ENCODE assay signal across 28 cellular contexts in the genomic region with DNA sequence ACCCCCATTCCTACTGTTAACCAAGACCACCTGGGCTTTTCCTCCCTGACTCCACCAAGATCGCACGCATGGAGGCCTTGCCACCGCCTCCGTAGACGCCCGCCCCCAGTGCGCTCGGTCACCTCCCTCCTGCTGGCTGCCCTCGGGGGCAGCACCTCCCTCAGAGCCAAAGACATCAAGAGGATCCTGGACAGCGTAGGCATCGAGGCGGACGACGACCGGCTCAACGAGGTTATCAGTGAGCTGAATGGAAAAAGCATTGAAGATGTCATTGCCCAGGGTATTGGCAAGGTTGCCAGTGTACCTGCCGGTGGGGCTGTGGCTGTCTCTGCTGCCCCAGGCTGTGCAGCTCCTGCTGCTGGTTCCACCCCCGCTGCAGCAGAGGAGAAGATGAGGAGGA. TPM values are rescaled to one million over a fixed set of nuclear protein-coding genes. Genes with fewer than 3 reads are reported as not detected.
A peak's percentile ranks its signal among the peaks of the same experiment; 100 is the strongest.
DNase-seq lines count a peak whose midpoint lies in the region; TF ChIP-seq lines count a peak whose summit lies in the region.
"Had no signal": no experiment of that assay in that cellular context is flagged by ENCODE, and none has a peak within 500 bp of the region (broad histone marks: within the 10 kb centered on the region; RNA-seq: fewer than 3 reads in every experiment).

No MANE protein-coding gene starts in this region.

- no peaks in the 10 kb centered on the region for H3K9me2 ChIP-seq in PC-9 (ENCODE audit: insufficient read depth)

- no peaks in the 10 kb centered on the region for H3K9me3 ChIP-seq in PC-9 (ENCODE audit: insufficient read depth, low read depth)
- peaks cover 3% of the 10 kb centered on the region for H3K9me3 ChIP-seq in trophoblast cell (ENCODE audit: insufficient read depth, low read depth, low read length)
- H3K9me3 ChIP-seq in testis = no peaks in the 10 kb centered on the region
- H3K9me3 ChIP-seq: BE2C, BLaER1 had no signal

- H3K4me1 ChIP-seq in PC-9 (replicated peaks; ENCODE audit: insufficient read depth) = no peaks in the 10 kb centered on the region
- no peaks in the 10 kb centered on the region for H3K4me1 ChIP-seq in trophoblast cell (ENCODE audit: control insufficient read depth in 1 of 2, insufficient read depth in 2 of 2, low read length in 2 of 2)
- H3K4me1 ChIP-seq in testis = no peaks in the 10 kb centered on the region
- H3K4me1 ChIP-seq: BE2C, BLaER1 had no signal

- no peak overlapping the region for H2BK120ac ChIP-seq in trophoblast cell (ENCODE audit: insufficient read depth, low read length, poor library complexity)

- no peak overlapping the region for H3K4me2 ChIP-seq in PC-9
- no peak overlapping the region for H3K4me2 ChIP-seq in trophoblast cell (ENCODE audit: low read length)
- H3K4me2 ChIP-seq: BLaER1 had no signal

- intact Hi-C loops in PC-9 (cut with micrococcal nuclease; ENCODE audit: unreplicated experiment) = no loop called here
- intact Hi-C loops in testis (cut with DNase I; ENCODE audit: low total_unique reads) = no loop called here

- H3K4ac ChIP-seq in trophoblast cell (ENCODE audit: low read depth, low read length) = no peak overlapping the region

- WGBS in trophoblast cell (ENCODE audit: extremely low coverage, insufficient coverage, insufficient read length) = no CpG with 5 or more reads among the region's 18 CpGs
- WGBS in testis, 2 donors = 82% methylated on average over 16 to 18 of the region's 18 CpGs

- H3K18ac ChIP-seq in trophoblast cell (ENCODE audit: low read length) = no peak overlapping the region

- H3K79me2 ChIP-seq in PC-9 (ENCODE audit: low read depth) = no peaks in the 10 kb centered on the region
- H3K79me2 ChIP-seq in trophoblast cell (ENCODE audit: control insufficient read depth, insufficient read depth, low read length, poor library complexity) = no peaks in the 10 kb centered on the region

- H3K27me3 ChIP-seq in H7 (ENCODE audit: control insufficient read depth, insufficient read depth, low read length) (no peaks in the 10 kb centered on the region), PC-9 (ENCODE audit: insufficient read depth, low read depth) (no peaks in the 10 kb centered on the region), trophoblast cell (ENCODE audit: insufficient read depth, low read length) (no peaks in the 10 kb centered on the region), brain microvascular endothelial cell (replicated peaks) (no peaks in the 10 kb centered on the region), testis (no peaks in the 10 kb centered on the region)
- H3K27me3 ChIP-seq: BLaER1 had no signal

- H3K14ac ChIP-seq in trophoblast cell (ENCODE audit: low read length) = no peak overlapping the region

- H3K79me1 ChIP-seq in trophoblast cell (ENCODE audit: low read length) = no peaks in the 10 kb centered on the region

- no peak overlapping the region for H3K9ac ChIP-seq in trophoblast cell (ENCODE audit: low read length)
- H3K9ac ChIP-seq: BLaER1 had no signal

- H4K12ac ChIP-seq in trophoblast cell (ENCODE audit: low read depth, low read length) = no peak overlapping the region

- peak overlapping the region; percentile 60; the same call in 1 of the 2 replicates for H2AFZ ChIP-seq in PC-9
- no peak overlapping the region for H2AFZ ChIP-seq in trophoblast cell (ENCODE audit: insufficient read depth, low read length, poor library complexity)

- no peak overlapping the region for H4K8ac ChIP-seq in trophoblast cell (ENCODE audit: low read depth, low read length)

- no peak for TF ChIP-seq CTCF in PC-9 (conservative IDR thresholded peaks at IDR 0.05)
- no peak for TF ChIP-seq CTCF in brain microvascular endothelial cell (IDR thresholded peaks at IDR 0.05; ENCODE audit: low read depth, low read length, missing control alignments)
- no peak for TF ChIP-seq CTCF in testis (IDR thresholded peaks at IDR 0.05)

- no peak overlapping the region for H2BK12ac ChIP-seq in trophoblast cell (ENCODE audit: low read length)

- H3K36me3 ChIP-seq in H7 (replicated peaks; ENCODE audit: control insufficient read depth, insufficient read depth, low read length) (no peaks in the 10 kb centered on the region), PC-9 (ENCODE audit: low read depth) (no peaks in the 10 kb centered on the region), trophoblast cell (ENCODE audit: control insufficient read depth in 1 of 2, insufficient read depth in 2 of 2, low read length in 2 of 2) (no peaks in the 10 kb centered on the region), brain microvascular endothelial cell (replicated peaks) (no peaks in the 10 kb centered on the region), testis (ENCODE audit: low read depth, missing control alignments) (no peaks in the 10 kb centered on the region)
- H3K36me3 ChIP-seq: BE2C, BLaER1 had no signal

- no peak overlapping the region for H3K4me3 ChIP-seq in H7 (ENCODE audit: insufficient read depth, low read depth, low read length)
- H3K4me3 ChIP-seq in PC-9 = no peak overlapping the region
- H3K4me3 ChIP-seq in trophoblast cell (ENCODE audit: low read depth, low read length) = peak overlapping the region; percentile 50
- no peak overlapping the region for H3K4me3 ChIP-seq in brain microvascular endothelial cell (ENCODE audit: low read depth, low read length)
- no peak overlapping the region for H3K4me3 ChIP-seq in testis
- H3K4me3 ChIP-seq: BLaER1 had no signal

- in situ Hi-C loops in brain microvascular endothelial cell (cut with HindIII; ENCODE audit: low pct_ligation_motif_present, low sequenced_read_pairs) = no loop called here

- H2AK5ac ChIP-seq in trophoblast cell (ENCODE audit: low read length) = no peak overlapping the region

- POLR2A ChIA-PET in PC-9 (lab: Charles Lee; ENCODE audit: unreplicated experiment) = no interaction called here

- no peak overlapping the region for H4K91ac ChIP-seq in trophoblast cell (ENCODE audit: low read depth, low read length)

- BruUV-seq in PC-9 (replicated peaks; lab: Mats Ljungman, UMichigan) = no TSS peak

- no peak overlapping the region for H3K27ac ChIP-seq in PC-9
- H3K27ac ChIP-seq in trophoblast cell (ENCODE audit: low read depth, low read length) = no peak overlapping the region
- no peak overlapping the region for H3K27ac ChIP-seq in brain microvascular endothelial cell
- no peak overlapping the region for H3K27ac ChIP-seq in testis
- H3K27ac ChIP-seq: BLaER1 had no signal

- peak; percentile 20 for DNase-seq in ELF-1 (ENCODE audit: low read depth, low spot score)
- peak; percentile 17 for DNase-seq in H7
- no peak for DNase-seq in PC-9
- no peak for DNase-seq in trophoblast cell
- DNase-seq in activated T-cell treated with anti-CD3 and anti-CD28 coated beads, Interleukin-2, amount 50 U/mL, for 1 hour = no peak
- DNase-seq in inferior parietal cortex (ENCODE audit: extremely low spot score) = no peak
- DNase-seq in brain microvascular endothelial cell = no peak
- no peak for DNase-seq in testis
- DNase-seq: 8988T; ACHN; BE2C; C1 segment of cervical spinal cord; CD4-positive, alpha-beta memory T cell; CD4-positive, CD25-positive, alpha-beta regulatory T cell; CD8-positive, alpha-beta memory T cell; COR-L47; DMS 273 treated with DMSO at 0.1 percent for 48 hours; DMS153; DMS53; DMS79; DND-41; EL; GF-D8 had no signal

- no peaks in the 10 kb centered on the region for H3F3A ChIP-seq in PC-9 (ENCODE audit: insufficient read depth, low read depth)

- CTCF ChIA-PET in PC-9 (lab: Charles Lee) = no interaction called here

- H3K23ac ChIP-seq in trophoblast cell (ENCODE audit: low read length) = no peak overlapping the region

- H2BK5ac ChIP-seq in trophoblast cell (ENCODE audit: low read depth, low read length, poor library complexity) = no peak overlapping the region

- no peak for TF ChIP-seq POLR2A in testis (IDR thresholded peaks at IDR 0.05)

- no peaks in the 10 kb centered on the region for H4K20me1 ChIP-seq in PC-9 (ENCODE audit: insufficient read depth)
- H4K20me1 ChIP-seq: BLaER1 had no signal

RNA-seq across cellular contexts. Expression of gene EFCAB3, which starts 1.2 kb away (rescaled TPM):
- total RNA-seq in H7 (2014; rRNA removed; shearing (Covaris generic)) = not detected in 2 replicates
- not detected in 2 replicates for total RNA-seq in PC-9 (2021)
- not detected in 2 replicates for polyA plus RNA-seq in trophoblast cell (2013)
- total RNA-seq in testis = 1 to 10 TPM; 1.9 to 3.4 TPM
- 6.9 TPM for polyA plus RNA-seq in testis (ENCODE audit: insufficient read depth, low read depth, low replicate concordance)
- total RNA-seq: A673; CD4-positive, alpha-beta memory T cell; CD4-positive, CD25-positive, alpha-beta regulatory T cell; CD8-positive, alpha-beta memory T cell; Daoy had no signal
- polyA plus RNA-seq: AG04450; CD14-positive monocyte; CD4-positive, alpha-beta memory T cell; CD4-positive, CD25-positive, alpha-beta regulatory T cell; CD8-positive, alpha-beta memory T cell had no signal

RNA-seq across cellular contexts. Expression of gene METTL2A, which starts 42.1 kb away (rescaled TPM):
- 28.8 and 34.4 TPM in 2 replicates for total RNA-seq in H7 (2014; rRNA removed; shearing (Covaris generic))
- total RNA-seq in PC-9 (2021) (23.1 and 28.1 TPM in 2 replicates), testis (10 to 100 TPM; 17.2 to 17.8 TPM)
- polyA plus RNA-seq in trophoblast cell (2013) = 12.5 and 13.9 TPM in 2 replicates
- polyA plus RNA-seq in testis (ENCODE audit: insufficient read depth, low read depth, low replicate concordance) = 21.0 TPM

Comparison
In these comparisons a context has a peak if more than half of its experiments do, and no peak if none do; other contexts are left out.
1. DNase-seq: peak in ELF-1 (single experiment) and H7 (single experiment); none in PC-9 (0 of 2), trophoblast cell (0 of 2), activated T-cell treated with anti-CD3 and anti-CD28 coated beads, Interleukin-2, amount 50 U/mL, for 1 hour (single experiment), inferior parietal cortex (single experiment), brain microvascular endothelial cell (single experiment) and testis (single experiment).